10 cellular contexts compared by ENCODE assay signal in genomic region chr16:15509051-15509592, GRCh38.
DNase-seq lines count a peak whose midpoint lies in the region; TF ChIP-seq lines count a peak whose summit lies in the region.
"Had no signal": no experiment of that assay in that cellular context is flagged by ENCODE, and none has a peak within 500 bp of the region (broad histone marks: within the 10 kb centered on the region; RNA-seq: fewer than 3 reads in every experiment).

No MANE protein-coding gene starts in this region.

- DNase-seq in CD4-positive, alpha-beta memory T cell: peak; percentile 27 to 54 (median 37)
- DNase-seq in activated T-cell treated with anti-CD3 and anti-CD28 coated beads, Interleukin-2, amount 50 U/mL, for 48 hours: peak; percentile 32 to 46
- DNase-seq in iPS-NIHi11 (ENCODE audit: low spot score) (peak; percentile 50), NCI-H446 (lab: John Stamatoyannopoulos, UW) (no peak), adrenal gland (no peak), NCI-H524 treated with DMSO at 0.1 percent for 48 hours (lab: John Stamatoyannopoulos, UW) (no peak), GM10266 (ENCODE audit: extremely low spot score) (no peak)
- DNase-seq: substantia nigra had no signal

- POLR2A ChIA-PET in CD4-positive, alpha-beta memory T cell (lab: Charles Lee; ENCODE audit: partially characterized antibody): interaction anchor here (0.8 kb wide), 1 partner anchor 82 kb away, joined by 4 read pairs; no protein-coding TSS in a partner anchor

- intact Hi-C loops in CD4-positive, alpha-beta memory T cell (cut with micrococcal nuclease): no loop called here
- intact Hi-C loops in adrenal gland (cut with DNase I): no loop called here

- H3K9me3 ChIP-seq in CD4-positive, alpha-beta memory T cell (ENCODE audit: control insufficient read depth in 1 of 2, low read length in 2 of 2): no peaks in the 10 kb centered on the region
- H3K9me3 ChIP-seq in HUES48 (ENCODE audit: control insufficient read depth, insufficient read depth, low read length) (no peaks in the 10 kb centered on the region), adrenal gland (replicated peaks in 1 of 3) (no peaks in the 10 kb centered on the region)

- H3K36me3 ChIP-seq in CD4-positive, alpha-beta memory T cell (ENCODE audit: insufficient read depth, low read length): no peaks in the 10 kb centered on the region
- no peaks in the 10 kb centered on the region for H3K36me3 ChIP-seq in HUES48 (ENCODE audit: control insufficient read depth, insufficient read depth, low read length)
- no peaks in the 10 kb centered on the region for H3K36me3 ChIP-seq in adrenal gland (replicated peaks in 1 of 2)

- WGBS in adrenal gland, 4 donors: 84 to 90% (median 86%) methylated on average over 14 of the region's 14 CpGs

- no peaks in the 10 kb centered on the region for H3K36me3 Mint-ChIP-seq in CD4-positive, alpha-beta memory T cell

- TF ChIP-seq POLR2A in adrenal gland (IDR thresholded peaks at IDR 0.05): no peak

- peak overlapping the region in 4 of 8 donors; percentile 20 to 42 (median 38) for H3K4me3 Mint-ChIP-seq in CD4-positive, alpha-beta memory T cell

- CTCF ChIA-PET in CD4-positive, alpha-beta memory T cell (lab: Charles Lee; ENCODE audit: partially characterized antibody): no interaction called here

- peaks cover 8 to 16% (median 12%) of the 10 kb centered on the region in 4 donors for H3K4me1 Mint-ChIP-seq in CD4-positive, alpha-beta memory T cell

- no peak overlapping the region for H3K4me3 ChIP-seq in CD4-positive, alpha-beta memory T cell (ENCODE audit: low read length in 2 of 2)
- H3K4me3 ChIP-seq in HUES48 (ENCODE audit: low read depth, low read length) (peak overlapping the region; percentile 12; the same call in 1 of the 2 replicates), adrenal gland (no peak overlapping the region)

- no peaks in the 10 kb centered on the region for H3K9me3 Mint-ChIP-seq in CD4-positive, alpha-beta memory T cell

- H3K27ac Mint-ChIP-seq in CD4-positive, alpha-beta memory T cell: peak overlapping the region in 6 of 7 donors; percentile 50 to 89 (median 64)

- H3K9ac ChIP-seq in HUES48 (ENCODE audit: low read depth, low read length): peak overlapping the region; percentile 17; the same call in 1 of the 2 replicates

- TF ChIP-seq CTCF in adrenal gland (IDR thresholded peaks at IDR 0.05) (no peak), GM10266 (IDR thresholded peaks at IDR 0.05; ENCODE audit: control insufficient read depth, insufficient read depth, low read depth, missing control alignments) (no peak)

- peaks cover 0 to 10% of the 10 kb centered on the region in 2 donors for H3K27me3 Mint-ChIP-seq in CD4-positive, alpha-beta memory T cell

- no peaks in the 10 kb centered on the region for H3K27me3 ChIP-seq in CD4-positive, alpha-beta memory T cell (ENCODE audit: insufficient read depth, low read length)
- H3K27me3 ChIP-seq in HUES48 (ENCODE audit: control insufficient read depth, insufficient read depth, low read length) (no peaks in the 10 kb centered on the region), adrenal gland (no peaks in the 10 kb centered on the region)

- no peak overlapping the region for H3K27ac ChIP-seq in CD4-positive, alpha-beta memory T cell (ENCODE audit: low read depth, low read length)
- H3K27ac ChIP-seq in HUES48 (ENCODE audit: low read depth, low read length): peak overlapping the region; percentile 91
- H3K27ac ChIP-seq in adrenal gland: no peak overlapping the region
- H3K27ac ChIP-seq: C4-2B had no signal

- peaks cover 14% of the 10 kb centered on the region for H3K4me1 ChIP-seq in CD4-positive, alpha-beta memory T cell (ENCODE audit: insufficient read depth, low read length)
- H3K4me1 ChIP-seq in HUES48 (ENCODE audit: control insufficient read depth, insufficient read depth, low read length) (peaks cover 29% of the 10 kb centered on the region), adrenal gland (replicated peaks in 1 of 2) (no peaks in the 10 kb centered on the region)

Comparison
In these comparisons a context has a peak if more than half of its experiments do, and no peak if none do; other contexts are left out.
1. DNase-seq: peak in CD4-positive, alpha-beta memory T cell (5 of 5), activated T-cell treated with anti-CD3 and anti-CD28 coated beads, Interleukin-2, amount 50 U/mL, for 48 hours (2 of 2) and iPS-NIHi11 (single experiment); none in NCI-H446 (0 of 2), adrenal gland (0 of 7), NCI-H524 treated with DMSO at 0.1 percent for 48 hours (single experiment) and GM10266 (single experiment).